In the genomic region with DNA sequence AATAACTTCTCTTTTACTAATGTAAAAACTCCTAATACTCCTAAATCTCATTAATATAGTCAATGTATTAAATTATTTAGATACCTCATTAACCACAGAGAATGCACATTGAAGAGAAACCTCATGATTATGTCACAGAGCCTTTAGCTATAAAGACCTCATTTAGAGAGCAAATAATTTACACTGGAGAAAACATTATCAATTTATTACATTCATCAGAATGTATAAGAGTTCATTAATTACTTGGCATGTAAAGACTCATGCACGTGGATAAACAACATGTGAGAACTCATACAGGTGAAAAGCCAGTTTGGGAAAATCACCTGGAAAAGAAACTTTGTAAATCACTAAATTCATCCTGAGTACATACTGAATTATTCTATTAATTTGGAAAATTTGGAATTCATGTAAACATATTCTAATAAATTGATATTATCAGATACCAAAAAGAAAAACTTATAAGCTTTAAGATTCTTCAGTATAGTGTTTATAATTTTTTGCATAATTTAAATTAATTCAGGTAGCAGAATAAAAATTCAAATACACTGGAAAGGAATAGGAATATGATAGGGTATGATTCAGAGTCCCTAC, we compare ENCODE assay signal across 23 cellular contexts. TPM values are rescaled to one million over a fixed set of nuclear protein-coding genes. Genes with fewer than 3 reads are reported as not detected.
DNase-seq lines count a peak whose midpoint lies in the region; ATAC-seq, FAIRE-seq and TF ChIP-seq lines count a peak whose summit lies in the region.
"Had no signal": no experiment of that assay in that cellular context is flagged by ENCODE, and none has a peak within 500 bp of the region (broad histone marks: within the 10 kb centered on the region; RNA-seq: fewer than 3 reads in every experiment).

No MANE protein-coding gene starts in this region.

- peaks cover 31% of the 10 kb centered on the region for H3K27me3 Mint-ChIP-seq in endodermal cell (ENCODE audit: insufficient read depth)

- WGBS in K562 (ENCODE audit: insufficient coverage, low coverage, missing lambda C conversion rate), result 0% methylated on average over 1 of the region's 1 CpG
- WGBS in endodermal cell (ENCODE audit: insufficient coverage in 1 of 2, insufficient read length in 1 of 2), 2 experiments, result 70 to 79% methylated on average over 1 of the region's 1 CpG
- 42 to 55% methylated on average over 1 of the region's 1 CpG for WGBS in esophagus squamous epithelium, 2 donors

- no peaks in the 10 kb centered on the region for H3K9me3 ChIP-seq in HEK293 (ENCODE audit: control insufficient read depth, insufficient read depth, low read depth, low read length)
- H3K9me3 ChIP-seq in K562 (replicated peaks; ENCODE audit: control insufficient read depth, insufficient read depth, low read depth, low read length), result no peaks in the 10 kb centered on the region; the same call in none of the 2 replicates
- peaks cover 97% of the 10 kb centered on the region for H3K9me3 ChIP-seq in endodermal cell (ENCODE audit: control insufficient read depth, low read length)
- peaks cover 3 to 71% (median 63%) of the 10 kb centered on the region in 3 donors for H3K9me3 ChIP-seq in esophagus squamous epithelium

- H3K4me1 ChIP-seq in HEK293 (ENCODE audit: control insufficient read depth, insufficient read depth, low read length), result no peaks in the 10 kb centered on the region
- no peaks in the 10 kb centered on the region for H3K4me1 ChIP-seq in K562 (replicated peaks in 1 of 2; ENCODE audit: control insufficient read depth in 2 of 2, insufficient read depth in 2 of 2, low read length in 2 of 2)
- no peaks in the 10 kb centered on the region for H3K4me1 ChIP-seq in endodermal cell (ENCODE audit: control insufficient read depth, insufficient read depth, low read length)
- H3K4me1 ChIP-seq in esophagus squamous epithelium, result no peaks in the 10 kb centered on the region
- H3K4me1 ChIP-seq: A549, Caco-2 had no signal

- no peaks in the 10 kb centered on the region for H3K36me3 ChIP-seq in HEK293 (ENCODE audit: control insufficient read depth in 2 of 2, insufficient read depth in 1 of 2, low read length in 2 of 2)
- H3K36me3 ChIP-seq in K562 (ENCODE audit: control insufficient read depth, insufficient read depth, low read length), result no peaks in the 10 kb centered on the region
- H3K36me3 ChIP-seq in endodermal cell (ENCODE audit: control insufficient read depth, insufficient read depth, low read length), result no peaks in the 10 kb centered on the region
- peaks cover 0 to 9% (median 0%) of the 10 kb centered on the region in 3 donors for H3K36me3 ChIP-seq in esophagus squamous epithelium

- no peak for FAIRE-seq in K562 (lab: Jason Lieb, UNC)
- FAIRE-seq: A549, G401.6, GM12892 had no signal

- ATAC-seq in K562 (no peak), HG03457 (IDR thresholded peaks at IDR 0.05; ENCODE audit: unreplicated experiment) (no peak)
- ATAC-seq: A549; CD8-positive, alpha-beta T cell had no signal

- no peak for TF ChIP-seq RAD21 in K562 (CRISPR knock-in tag; conservative IDR thresholded peaks at IDR 0.05 in 1 of 2, IDR thresholded peaks at IDR 0.05 in 1 of 2)

- no peak overlapping the region for H3K27ac Mint-ChIP-seq in endodermal cell
- H3K27ac Mint-ChIP-seq: CD4-positive, CD25-positive, alpha-beta regulatory T cell; CD8-positive, alpha-beta T cell; HFFc6 had no signal

- H3K36me3 Mint-ChIP-seq in endodermal cell (ENCODE audit: low read depth), result peaks cover 22% of the 10 kb centered on the region

- no peaks in the 10 kb centered on the region for H3K79me2 ChIP-seq in K562 (ENCODE audit: control insufficient read depth, insufficient read depth, low read length)

- no peaks in the 10 kb centered on the region for H3K27me3 ChIP-seq in K562 (ENCODE audit: control insufficient read depth in 2 of 2, insufficient read depth in 2 of 2, low read length in 2 of 2)
- no peaks in the 10 kb centered on the region for H3K27me3 ChIP-seq in endodermal cell (ENCODE audit: control insufficient read depth, insufficient read depth, low read length, poor library complexity, severe bottlenecking)
- no peaks in the 10 kb centered on the region for H3K27me3 ChIP-seq in esophagus squamous epithelium

- H3K4me3 Mint-ChIP-seq in endodermal cell, result no peak overlapping the region
- H3K4me3 Mint-ChIP-seq: CD4-positive, CD25-positive, alpha-beta regulatory T cell; CD8-positive, alpha-beta T cell; HFFc6 had no signal

- H2AFZ ChIP-seq in K562 (ENCODE audit: low read depth, low read length), result no peak overlapping the region

- H3K27ac ChIP-seq in HEK293 (ENCODE audit: extremely low read depth, low read depth, low read length) (no peak overlapping the region), K562 (ENCODE audit: extremely low read depth, low read depth, low read length) (no peak overlapping the region), endodermal cell (ENCODE audit: low read depth, low read length) (no peak overlapping the region), esophagus squamous epithelium (no peak overlapping the region)
- H3K27ac ChIP-seq: A549 had no signal

- H3K4me3 ChIP-seq in HEK293 (ENCODE audit: low read depth, low read length) (no peak overlapping the region), K562 (no peak overlapping the region), endodermal cell (ENCODE audit: low read length) (peak overlapping the region; percentile 69), esophagus squamous epithelium (no peak overlapping the region)
- H3K4me3 ChIP-seq: A549 had no signal

- no peak for DNase-seq in K562 (ENCODE audit: extremely low read depth in 1 of 4, low spot score in 3 of 4)
- DNase-seq in endodermal cell, result no peak
- DNase-seq in CD1c-positive myeloid dendritic cell (ENCODE audit: extremely low spot score), result no peak
- no peak for DNase-seq in UCSD-AML1 (lab: John Stamatoyannopoulos, UW; ENCODE audit: unreplicated experiment)
- no peak for DNase-seq in esophagus squamous epithelium (lab: John Stamatoyannopoulos, UW)
- DNase-seq: 8988T; ACHN; C1 segment of cervical spinal cord; Caco-2; CD4-positive, CD25-positive, alpha-beta regulatory T cell; CD8-positive, alpha-beta T cell; DMS153; DND-41; GOT3; H7; HCEC 1CT; HFFc6 had no signal

- TF ChIP-seq CTCF in HEK293 (tag by site-specific recombination; IDR thresholded peaks at IDR 0.05), result no peak
- no peak for TF ChIP-seq CTCF in K562 (IDR thresholded peaks at IDR 0.05 in 2 of 3, conservative IDR thresholded peaks at IDR 0.05 in 1 of 3; ENCODE audit: insufficient read depth in 2 of 3, low read depth in 1 of 3, low read length in 3 of 3)
- no peak for TF ChIP-seq CTCF in endodermal cell (conservative IDR thresholded peaks at IDR 0.05)
- no peak for TF ChIP-seq CTCF in esophagus squamous epithelium (IDR thresholded peaks at IDR 0.05)

- TF ChIP-seq POLR2A in K562 (conservative IDR thresholded peaks at IDR 0.05), result no peak
- TF ChIP-seq POLR2A in esophagus squamous epithelium (IDR thresholded peaks at IDR 0.05), result no peak

- CTCF ChIA-PET in HEK293 (lab: Yijun Ruan, JAX) (no interaction called here), K562 (lab: Yijun Ruan, JAX; ENCODE audit: low intra/inter-chr PET ratio) (no interaction called here)

- TF ChIP-seq EP300 in K562 (IDR thresholded peaks at IDR 0.05; ENCODE audit: low read length), result no peak

- no peaks in the 10 kb centered on the region for H3K4me1 Mint-ChIP-seq in endodermal cell

- no peak overlapping the region for H3K4me2 ChIP-seq in K562 (ENCODE audit: insufficient read depth, low read length)
- H3K4me2 ChIP-seq: A549 had no signal

- peaks cover 93% of the 10 kb centered on the region for H3K9me3 Mint-ChIP-seq in endodermal cell

- intact Hi-C loops in K562 (cut with micrococcal nuclease) (no loop called here), esophagus squamous epithelium (cut with DNase I) (no loop called here)

- BruUV-seq in K562 (replicated peaks; lab: Mats Ljungman, UMichigan), result no TSS peak

- no peaks in the 10 kb centered on the region for H3K9me1 ChIP-seq in K562 (ENCODE audit: control insufficient read depth, insufficient read depth, low read length)

- in situ Hi-C loops in K562 (cut with MboI), result no loop called here

- no peak overlapping the region for H3K9ac ChIP-seq in K562 (ENCODE audit: insufficient read depth in 1 of 2, low read depth in 2 of 2, low read length in 2 of 2)
- H3K9ac ChIP-seq in endodermal cell (ENCODE audit: extremely low read depth, low read length, poor library complexity, severe bottlenecking), result no peak overlapping the region

- POLR2A ChIA-PET in HEK293 (lab: Yijun Ruan, JAX), result no interaction called here
- POLR2A ChIA-PET in K562 (lab: Yijun Ruan, JAX), result no interaction called here

- H4K20me1 ChIP-seq in K562 (replicated peaks; ENCODE audit: control insufficient read depth, insufficient read depth, low read length), result no peaks in the 10 kb centered on the region

TF ChIP-seq in K562, 482 proteins besides CTCF, POLR2A, EP300 and RAD21:
- TF ChIP-seq ZNF23 (CRISPR knock-in tag; IDR thresholded peaks at IDR 0.05) (no peak), PYGO2 (tag; IDR thresholded peaks at IDR 0.05) (no peak), ZKSCAN1 (IDR thresholded peaks at IDR 0.05; ENCODE audit: low read depth, low read length) (no peak), ZNF274 (IDR thresholded peaks at IDR 0.05; ENCODE audit: borderline replicate concordance, low read depth, low read length) (peak; percentile 70)

RNA-seq across cellular contexts. Expression of a gene that starts 22.9 kb away (rescaled TPM):
- not detected in 2 replicates for total RNA-seq in K562 (2011; cell fraction: chromatin; rRNA removed; ENCODE audit: low replicate concordance)
- not detected in 2 replicates for total RNA-seq in K562 (2011; cell fraction: nucleolus; rRNA removed)
- not detected in 2 replicates for total RNA-seq in K562 (2011; cell fraction: nucleoplasm; rRNA removed)
- total RNA-seq in K562 (2014; rRNA removed) (not detected in 2 replicates), K562 (2014; rRNA removed; fragmentation: Illumina TruSeq; extraction: Trizol) (not detected in 2 replicates), K562 (2015; rRNA removed; fragmentation: Illumina TruSeq; extraction: Trizol) (not detected in 2 replicates), K562 (2021) (not detected in 2 replicates), endodermal cell (under 1 TPM in 1 of 2 donors, not detected in 1; 0.13 TPM), esophagus squamous epithelium (under 1 TPM in 3 of 4 donors, not detected in 1; 0.09 to 0.91 (median 0.73) TPM)
- polyA plus RNA-seq in K562 (2011; rRNA removed) (0.03 TPM in 1 of 2 replicates, not detected in the other), K562 (2014; fragmentation: Illumina TruSeq; extraction: Trizol) (not detected in 2 replicates), K562 (2014; fragmentation: Nextera tagmentation; extraction: Ambion mirVana) (not detected), K562 (2014; rRNA removed) (not detected in 2 replicates)
- 0.07 TPM in 1 of 2 replicates, not detected in the other for polyA plus RNA-seq in K562 (2011; cell fraction: cytosol; rRNA removed)
- not detected in 2 replicates for polyA plus RNA-seq in K562 (2011; cell fraction: nucleus; rRNA removed)
- 0.05 TPM in 1 of 2 replicates, not detected in the other for polyA plus RNA-seq in K562 (2012)
- not detected in 2 replicates for polyA minus RNA-seq in K562 (2011; rRNA and poly(A)+ RNA removed)
- polyA minus RNA-seq in K562 (2011; cell fraction: cytosol; rRNA and poly(A)+ RNA removed), result not detected in 2 replicates
- polyA minus RNA-seq in K562 (2011; cell fraction: nucleus; rRNA and poly(A)+ RNA removed), result not detected in 2 replicates
- polyA plus RNA-seq in endodermal cell (2013, experiment 1 of 2), result 4.3 TPM
- polyA plus RNA-seq in endodermal cell (2013, experiment 2 of 2), result 4.1 TPM
- total RNA-seq: HFFc6 had no signal
- polyA plus RNA-seq: BJ had no signal
